ENCODE assay signal across 3 cellular contexts in genomic region chr3:11393401-11393800, GRCh38.
TF ChIP-seq lines count a peak whose summit lies in the region.

No MANE protein-coding gene starts in this region.

TF ChIP-seq in SK-N-SH, 30 proteins besides CTCF, POLR2A, EP300 and RAD21 (continued from another document):
- TF ChIP-seq ZBTB33 (IDR thresholded peaks at IDR 0.05; ENCODE audit: borderline replicate concordance, low read depth) (no peak), JUND (IDR thresholded peaks at IDR 0.05) (no peak), RCOR1 (IDR thresholded peaks at IDR 0.05; ENCODE audit: low read length) (no peak), ELF1 (IDR thresholded peaks at IDR 0.05) (no peak)

TF ChIP-seq in SK-N-SH treated with all-trans-retinoic acid at 6 μM for 48 hours, 23 proteins besides CTCF, POLR2A, EP300 and RAD21 (continued from another document):
- TF ChIP-seq, protein P1, sequence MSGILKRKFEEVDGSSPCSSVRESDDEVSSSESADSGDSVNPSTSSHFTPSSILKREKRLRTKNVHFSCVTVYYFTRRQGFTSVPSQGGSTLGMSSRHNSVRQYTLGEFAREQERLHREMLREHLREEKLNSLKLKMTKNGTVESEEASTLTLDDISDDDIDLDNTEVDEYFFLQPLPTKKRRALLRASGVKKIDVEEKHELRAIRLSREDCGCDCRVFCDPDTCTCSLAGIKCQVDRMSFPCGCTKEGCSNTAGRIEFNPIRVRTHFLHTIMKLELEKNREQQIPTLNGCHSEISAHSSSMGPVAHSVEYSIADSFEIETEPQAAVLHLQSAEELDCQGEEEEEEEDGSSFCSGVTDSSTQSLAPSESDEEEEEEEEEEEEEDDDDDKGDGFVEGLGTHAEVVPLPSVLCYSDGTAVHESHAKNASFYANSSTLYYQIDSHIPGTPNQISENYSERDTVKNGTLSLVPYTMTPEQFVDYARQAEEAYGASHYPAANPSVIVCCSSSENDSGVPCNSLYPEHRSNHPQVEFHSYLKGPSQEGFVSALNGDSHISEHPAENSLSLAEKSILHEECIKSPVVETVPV (CRISPR knock-in tag; IDR thresholded peaks at IDR 0.05), result no peak
- TF ChIP-seq ZNF70 (CRISPR knock-in tag; IDR thresholded peaks at IDR 0.05) (no peak), ZFP3 (CRISPR knock-in tag; IDR thresholded peaks at IDR 0.05) (no peak), PPARA (CRISPR knock-in tag; IDR thresholded peaks at IDR 0.05; ENCODE audit: borderline replicate concordance) (no peak), TSHZ2 (CRISPR knock-in tag; IDR thresholded peaks at IDR 0.05) (no peak), ZFP30 (CRISPR knock-in tag; IDR thresholded peaks at IDR 0.05) (no peak), RARB (CRISPR knock-in tag; IDR thresholded peaks at IDR 0.05) (no peak)
- TF ChIP-seq, protein P2, sequence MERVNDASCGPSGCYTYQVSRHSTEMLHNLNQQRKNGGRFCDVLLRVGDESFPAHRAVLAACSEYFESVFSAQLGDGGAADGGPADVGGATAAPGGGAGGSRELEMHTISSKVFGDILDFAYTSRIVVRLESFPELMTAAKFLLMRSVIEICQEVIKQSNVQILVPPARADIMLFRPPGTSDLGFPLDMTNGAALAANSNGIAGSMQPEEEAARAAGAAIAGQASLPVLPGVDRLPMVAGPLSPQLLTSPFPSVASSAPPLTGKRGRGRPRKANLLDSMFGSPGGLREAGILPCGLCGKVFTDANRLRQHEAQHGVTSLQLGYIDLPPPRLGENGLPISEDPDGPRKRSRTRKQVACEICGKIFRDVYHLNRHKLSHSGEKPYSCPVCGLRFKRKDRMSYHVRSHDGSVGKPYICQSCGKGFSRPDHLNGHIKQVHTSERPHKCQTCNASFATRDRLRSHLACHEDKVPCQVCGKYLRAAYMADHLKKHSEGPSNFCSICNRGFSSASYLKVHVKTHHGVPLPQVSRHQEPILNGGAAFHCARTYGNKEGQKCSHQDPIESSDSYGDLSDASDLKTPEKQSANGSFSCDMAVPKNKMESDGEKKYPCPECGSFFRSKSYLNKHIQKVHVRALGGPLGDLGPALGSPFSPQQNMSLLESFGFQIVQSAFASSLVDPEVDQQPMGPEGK (CRISPR knock-in tag; IDR thresholded peaks at IDR 0.05; ENCODE audit: borderline replicate concordance), result no peak

TF ChIP-seq in liver, 16 proteins besides CTCF, POLR2A, EP300 and RAD21 (continued from another document):
- TF ChIP-seq EGR1 (IDR thresholded peaks at IDR 0.05; ENCODE audit: low read depth in 2 of 2), result no peak
- TF ChIP-seq GABPA (IDR thresholded peaks at IDR 0.05 in 1 of 2, conservative IDR thresholded peaks at IDR 0.05 in 1 of 2), result no peak
- TF ChIP-seq HNF4G (IDR thresholded peaks at IDR 0.05), result no peak
- TF ChIP-seq SP1 (IDR thresholded peaks at IDR 0.05), result no peak
- TF ChIP-seq MAX (IDR thresholded peaks at IDR 0.05), result no peak
